In the genomic region with DNA sequence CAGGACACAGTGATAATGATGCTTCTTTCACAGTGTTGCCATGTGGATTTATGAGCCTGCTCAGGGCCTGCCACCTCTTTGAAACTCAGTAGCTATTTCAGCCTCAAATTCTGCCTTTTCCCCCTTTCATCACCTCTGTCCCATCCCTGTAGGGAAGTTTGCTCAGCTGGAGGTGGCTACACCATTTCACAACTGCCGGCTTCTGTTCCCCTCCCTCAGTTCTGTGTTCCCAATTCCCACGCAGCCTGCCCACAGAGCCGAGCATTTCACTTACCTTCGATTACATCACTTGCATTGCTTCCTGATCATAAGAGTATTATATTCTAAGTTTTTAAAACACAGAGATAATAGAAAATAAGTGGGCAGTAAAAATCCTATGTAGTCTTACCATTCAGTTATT, we compare ENCODE assay signal across 1 cellular context.
TF ChIP-seq lines count a peak whose summit lies in the region.

No MANE protein-coding gene starts in this region.

TF ChIP-seq in HCT116, 20 proteins besides CTCF, POLR2A, EP300 and RAD21 (continued from another document):
- TF ChIP-seq SRF (IDR thresholded peaks at IDR 0.05; ENCODE audit: low read depth) (no peak), JUND (IDR thresholded peaks at IDR 0.05) (no peak), POLR2AphosphoS5 (IDR thresholded peaks at IDR 0.05; ENCODE audit: low read depth, low read length) (no peak), SP1 (IDR thresholded peaks at IDR 0.05; ENCODE audit: low read depth) (no peak), ZFX (IDR thresholded peaks at IDR 0.05) (no peak), SIN3A (IDR thresholded peaks at IDR 0.05; ENCODE audit: low read depth) (no peak), ELF1 (IDR thresholded peaks at IDR 0.05; ENCODE audit: borderline replicate concordance, low read depth) (no peak), CBX3 (IDR thresholded peaks at IDR 0.05; ENCODE audit: low read depth) (no peak)
- TF ChIP-seq, protein P1, sequence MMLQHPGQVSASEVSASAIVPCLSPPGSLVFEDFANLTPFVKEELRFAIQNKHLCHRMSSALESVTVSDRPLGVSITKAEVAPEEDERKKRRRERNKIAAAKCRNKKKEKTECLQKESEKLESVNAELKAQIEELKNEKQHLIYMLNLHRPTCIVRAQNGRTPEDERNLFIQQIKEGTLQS (IDR thresholded peaks at IDR 0.05) = no peak
- TF ChIP-seq, protein P2, sequence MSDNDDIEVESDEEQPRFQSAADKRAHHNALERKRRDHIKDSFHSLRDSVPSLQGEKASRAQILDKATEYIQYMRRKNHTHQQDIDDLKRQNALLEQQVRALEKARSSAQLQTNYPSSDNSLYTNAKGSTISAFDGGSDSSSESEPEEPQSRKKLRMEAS (IDR thresholded peaks at IDR 0.05) = no peak
- TF ChIP-seq, protein P3, sequence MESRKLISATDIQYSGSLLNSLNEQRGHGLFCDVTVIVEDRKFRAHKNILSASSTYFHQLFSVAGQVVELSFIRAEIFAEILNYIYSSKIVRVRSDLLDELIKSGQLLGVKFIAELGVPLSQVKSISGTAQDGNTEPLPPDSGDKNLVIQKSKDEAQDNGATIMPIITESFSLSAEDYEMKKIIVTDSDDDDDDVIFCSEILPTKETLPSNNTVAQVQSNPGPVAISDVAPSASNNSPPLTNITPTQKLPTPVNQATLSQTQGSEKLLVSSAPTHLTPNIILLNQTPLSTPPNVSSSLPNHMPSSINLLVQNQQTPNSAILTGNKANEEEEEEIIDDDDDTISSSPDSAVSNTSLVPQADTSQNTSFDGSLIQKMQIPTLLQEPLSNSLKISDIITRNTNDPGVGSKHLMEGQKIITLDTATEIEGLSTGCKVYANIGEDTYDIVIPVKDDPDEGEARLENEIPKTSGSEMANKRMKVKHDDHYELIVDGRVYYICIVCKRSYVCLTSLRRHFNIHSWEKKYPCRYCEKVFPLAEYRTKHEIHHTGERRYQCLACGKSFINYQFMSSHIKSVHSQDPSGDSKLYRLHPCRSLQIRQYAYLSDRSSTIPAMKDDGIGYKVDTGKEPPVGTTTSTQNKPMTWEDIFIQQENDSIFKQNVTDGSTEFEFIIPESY (IDR thresholded peaks at IDR 0.05; ENCODE audit: extremely low read depth, insufficient replicate concordance, low read length) = no peak
